10 cellular contexts compared by ENCODE assay signal in the genomic region with DNA sequence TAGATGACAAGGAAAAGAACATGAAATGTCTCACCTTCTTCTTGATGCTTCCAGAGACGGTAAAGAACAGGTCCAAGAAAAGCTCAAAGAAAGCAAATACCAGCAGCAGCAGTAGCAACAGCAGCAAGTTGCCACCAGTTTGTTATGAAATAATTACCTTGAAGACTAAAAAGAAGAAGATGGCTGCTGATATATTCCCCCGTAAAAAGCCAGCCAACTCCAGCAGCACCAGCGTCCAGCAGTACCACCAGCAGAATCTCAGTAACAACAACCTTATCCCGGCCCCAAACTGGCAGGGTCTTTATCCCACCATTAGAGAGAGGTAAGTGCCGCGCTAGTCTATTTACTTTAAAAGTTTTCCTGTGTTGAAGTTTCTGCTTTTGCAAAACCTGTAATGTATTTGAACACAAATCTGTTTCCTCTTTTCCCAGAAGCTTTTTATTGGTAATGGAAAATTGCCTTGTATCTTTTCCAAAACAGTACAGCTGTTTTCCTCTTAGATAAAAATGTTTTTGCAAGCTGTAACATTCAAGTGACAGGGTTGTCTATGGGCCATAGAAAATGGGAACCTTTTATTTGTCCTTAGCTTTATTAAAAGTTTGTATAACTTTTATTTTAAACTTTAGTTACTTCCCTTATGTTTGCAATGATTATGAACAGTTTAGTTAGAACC. TPM values are rescaled to one million over a fixed set of nuclear protein-coding genes. Genes with fewer than 3 reads are reported as not detected.
DNase-seq lines count a peak whose midpoint lies in the region; TF ChIP-seq lines count a peak whose summit lies in the region.
"Had no signal": no experiment of that assay in that cellular context is flagged by ENCODE, and none has a peak within 500 bp of the region (broad histone marks: within the 10 kb centered on the region; RNA-seq: fewer than 3 reads in every experiment).

No MANE protein-coding gene starts in this region.

- H3K9me3 ChIP-seq in endocrine pancreas (ENCODE audit: control insufficient read depth, low read length) (no peaks in the 10 kb centered on the region), muscle layer of duodenum (ENCODE audit: control insufficient read depth in 1 of 2, low read length in 2 of 2) (no peaks in the 10 kb centered on the region), transverse colon (no peaks in the 10 kb centered on the region)

- H3K4me3 ChIP-seq in endocrine pancreas (ENCODE audit: control insufficient read depth, insufficient read depth, low read length) (peak overlapping the region; percentile 100), muscle layer of duodenum (ENCODE audit: low read depth in 1 of 2, low read length in 2 of 2) (peak overlapping the region; percentile 57 to 69), transverse colon (peak overlapping the region in 3 of 4 donors; percentile 13 to 35 (median 19))

- H3K4me1 ChIP-seq in endocrine pancreas (ENCODE audit: control insufficient read depth, insufficient read depth, low read length) (peaks cover 39% of the 10 kb centered on the region), muscle layer of duodenum (ENCODE audit: control insufficient read depth in 1 of 2, insufficient read depth in 2 of 2, low read length in 2 of 2) (peaks cover 6 to 23% of the 10 kb centered on the region in 2 donors), transverse colon (peaks cover 4 to 35% (median 10%) of the 10 kb centered on the region in 4 donors)

- H3K27ac ChIP-seq in muscle layer of duodenum (ENCODE audit: low read length) (peak overlapping the region; percentile 73), transverse colon (peak overlapping the region; percentile 45 to 64 (median 58))
- H3K27ac ChIP-seq: RWPE1 had no signal

- TF ChIP-seq CTCF in transverse colon (IDR thresholded peaks at IDR 0.05), result no peak

- WGBS in transverse colon (ENCODE audit: low coverage in 1 of 2), 2 donors, result 31 to 42% methylated on average over 6 of the region's 6 CpGs

- intact Hi-C loops in transverse colon (cut with DNase I; ENCODE audit: low total_unique reads), result no loop called here

- peak; percentile 17 for DNase-seq in NCI-H2171 treated with DMSO at 0.1 percent for 48 hours (lab: John Stamatoyannopoulos, UW)
- no peak for DNase-seq in NCI-H2171 (lab: John Stamatoyannopoulos, UW)
- no peak for DNase-seq in transverse colon
- DNase-seq in activated T-cell treated with anti-CD3 and anti-CD28 coated beads, Interleukin-2, amount 50 U/mL, for 48 hours, result no peak
- no peak for DNase-seq in ACHN
- DNase-seq in NCI-H2227 treated with DMSO at 0.1 percent for 48 hours (lab: John Stamatoyannopoulos, UW), result no peak
- DNase-seq: stimulated activated CD8-positive, alpha-beta memory T cell treated with anti-CD3 and anti-CD28 coated beads, Interleukin-4, amount 100 ng/mL, for 48 hours had no signal

- no peak for TF ChIP-seq EP300 in transverse colon (IDR thresholded peaks at IDR 0.05; ENCODE audit: low read depth)

- peak overlapping the region; percentile 91 for H3K9ac ChIP-seq in endocrine pancreas (ENCODE audit: control insufficient read depth, insufficient read depth, low read length)

- H3K36me3 ChIP-seq in endocrine pancreas (ENCODE audit: control insufficient read depth, insufficient read depth, low read length), result peaks cover 8% of the 10 kb centered on the region
- H3K36me3 ChIP-seq in muscle layer of duodenum (ENCODE audit: control insufficient read depth in 1 of 2, insufficient read depth in 2 of 2, low read length in 2 of 2), result peaks cover 9 to 10% of the 10 kb centered on the region in 2 donors
- peaks cover 0 to 7% (median 0%) of the 10 kb centered on the region in 4 donors for H3K36me3 ChIP-seq in transverse colon

- H3K27me3 ChIP-seq in endocrine pancreas (ENCODE audit: control insufficient read depth, insufficient read depth, low read length) (no peaks in the 10 kb centered on the region), muscle layer of duodenum (ENCODE audit: low read depth, low read length) (no peaks in the 10 kb centered on the region), transverse colon (no peaks in the 10 kb centered on the region)

- in situ Hi-C loops in transverse colon (cut with MboI; ENCODE audit: low pct_ligation_motif_present in 1 of 4, low pct_unique_long_range_greater_than_20kb in 1 of 4, low sequenced_read_pairs in 3 of 4), result no loop called here
- in situ Hi-C loops in ACHN (cut with HindIII; ENCODE audit: low pct_ligation_motif_present, low pct_unique_long_range_greater_than_20kb, low sequenced_read_pairs), result no loop called here

- TF ChIP-seq POLR2A in transverse colon (IDR thresholded peaks at IDR 0.05), result no peak

RNA-seq across cellular contexts. Expression of gene BTBD3, which starts 0.7 kb away (rescaled TPM):
- 10 to 100 TPM; 37.2 to 66.8 (median 60.6) TPM for total RNA-seq in transverse colon

Comparison
In these comparisons a context has a peak if more than half of its experiments do, and no peak if none do; other contexts are left out.
1. H3K4me3 ChIP-seq: peak in every context shown above with its lines; median percentile 100 in endocrine pancreas; 63 in muscle layer of duodenum; 19 in transverse colon.